Comparison of ENCODE assay signal across 1 cellular context in genomic region chr11:117178210-117179034, GRCh38.
TF ChIP-seq lines count a peak whose summit lies in the region.

Gene SIDT2 (plus strand): TSS chr11:117178743. CDS start chr11:117179264, 521 bp downstream.

TF ChIP-seq in HEK293, 187 proteins besides CTCF, POLR2A, EP300 and RAD21 (continued from another document and continues in another):
- TF ChIP-seq ZEB2 (tag by site-specific recombination; IDR thresholded peaks at IDR 0.05) = 0 out of 2 replicates have a peak, but pooled peaks have one; percentile 47
- TF ChIP-seq ZNF792 (tag by site-specific recombination; IDR thresholded peaks at IDR 0.05) = no peak
- TF ChIP-seq ZNF157 (tag by site-specific recombination; IDR thresholded peaks at IDR 0.05) = no peak
- TF ChIP-seq SP3 (tag by site-specific recombination; IDR thresholded peaks at IDR 0.05) = peak; percentile 53; the same call in 1 of the 2 replicates
- no peak for TF ChIP-seq PRDM2 (tag by site-specific recombination; IDR thresholded peaks at IDR 0.05; ENCODE audit: borderline replicate concordance)
- no peak for TF ChIP-seq ZNF560 (tag by site-specific recombination; IDR thresholded peaks at IDR 0.05; ENCODE audit: borderline replicate concordance)
- TF ChIP-seq TRIM28 (IDR thresholded peaks at IDR 0.05; ENCODE audit: borderline replicate concordance, low read length) = no peak; the same call in 1 of the 2 replicates
- TF ChIP-seq ZNF704 (tag by site-specific recombination; IDR thresholded peaks at IDR 0.05) = no peak
- no peak for TF ChIP-seq ZBTB10 (tag by site-specific recombination; IDR thresholded peaks at IDR 0.05)
- no peak for TF ChIP-seq ZNF701 (tag by site-specific recombination; IDR thresholded peaks at IDR 0.05)
- no peak for TF ChIP-seq HOXD13 (CRISPR knock-in tag; IDR thresholded peaks at IDR 0.05; ENCODE audit: borderline replicate concordance)
- TF ChIP-seq ZNF670 (tag by site-specific recombination; IDR thresholded peaks at IDR 0.05; ENCODE audit: low read depth) = no peak
- TF ChIP-seq ZNF211 (tag by site-specific recombination; IDR thresholded peaks at IDR 0.05; ENCODE audit: low read depth) = no peak
- no peak for TF ChIP-seq REPIN1 (tag by site-specific recombination; IDR thresholded peaks at IDR 0.05; ENCODE audit: low read depth)
- peak; percentile 58; the same call in 1 of the 2 replicates for TF ChIP-seq KLF17 (tag by site-specific recombination; IDR thresholded peaks at IDR 0.05)
- peak; percentile 70 for TF ChIP-seq ZBTB48 (tag by site-specific recombination; IDR thresholded peaks at IDR 0.05)
- TF ChIP-seq ZNF24 (tag by site-specific recombination; IDR thresholded peaks at IDR 0.05) = no peak
- TF ChIP-seq ZSCAN16 (tag by site-specific recombination; IDR thresholded peaks at IDR 0.05) = no peak
- TF ChIP-seq ZBTB21 (tag by site-specific recombination; IDR thresholded peaks at IDR 0.05) = peak; percentile 66
- peak; percentile 71; the same call in 1 of the 2 replicates for TF ChIP-seq KLF9 (tag by site-specific recombination; IDR thresholded peaks at IDR 0.05; ENCODE audit: low read depth)
- TF ChIP-seq ZNF302 (tag by site-specific recombination; IDR thresholded peaks at IDR 0.05; ENCODE audit: low read depth) = no peak
- TF ChIP-seq ZNF830 (tag by site-specific recombination; IDR thresholded peaks at IDR 0.05; ENCODE audit: low read depth) = no peak
- no peak for TF ChIP-seq GLIS1 (tag by site-specific recombination; IDR thresholded peaks at IDR 0.05)
- no peak for TF ChIP-seq ZNF121 (tag by site-specific recombination; IDR thresholded peaks at IDR 0.05)
- no peak for TF ChIP-seq PBX3 (CRISPR knock-in tag; IDR thresholded peaks at IDR 0.05)
- peak; percentile 18; the same call in 1 of the 2 replicates for TF ChIP-seq ZNF398 (tag by site-specific recombination; IDR thresholded peaks at IDR 0.05)
- no peak for TF ChIP-seq ZNF138 (tag by site-specific recombination; IDR thresholded peaks at IDR 0.05; ENCODE audit: borderline replicate concordance)
- TF ChIP-seq ZNF561 (tag by site-specific recombination; IDR thresholded peaks at IDR 0.05; ENCODE audit: borderline replicate concordance) = peak; percentile 49; the same call in 1 of the 2 replicates
- no peak for TF ChIP-seq ZNF214 (tag by site-specific recombination; IDR thresholded peaks at IDR 0.05; ENCODE audit: borderline replicate concordance)
- no peak for TF ChIP-seq ZNF48 (tag by site-specific recombination; IDR thresholded peaks at IDR 0.05)
- TF ChIP-seq ZNF362 (tag by site-specific recombination; IDR thresholded peaks at IDR 0.05) = no peak
- no peak for TF ChIP-seq ZBTB11 (tag by site-specific recombination; conservative IDR thresholded peaks at IDR 0.05; ENCODE audit: low read depth)
- no peak for TF ChIP-seq HIC1 (tag by site-specific recombination; IDR thresholded peaks at IDR 0.05)
- 0 out of 2 replicates have a peak, but pooled peaks have one; percentile 44 for TF ChIP-seq SP7 (tag by site-specific recombination; IDR thresholded peaks at IDR 0.05)
- no peak for TF ChIP-seq ZNF610 (tag by site-specific recombination; IDR thresholded peaks at IDR 0.05; ENCODE audit: borderline replicate concordance)
